30 cellular contexts compared by ENCODE assay signal in the genomic region with DNA sequence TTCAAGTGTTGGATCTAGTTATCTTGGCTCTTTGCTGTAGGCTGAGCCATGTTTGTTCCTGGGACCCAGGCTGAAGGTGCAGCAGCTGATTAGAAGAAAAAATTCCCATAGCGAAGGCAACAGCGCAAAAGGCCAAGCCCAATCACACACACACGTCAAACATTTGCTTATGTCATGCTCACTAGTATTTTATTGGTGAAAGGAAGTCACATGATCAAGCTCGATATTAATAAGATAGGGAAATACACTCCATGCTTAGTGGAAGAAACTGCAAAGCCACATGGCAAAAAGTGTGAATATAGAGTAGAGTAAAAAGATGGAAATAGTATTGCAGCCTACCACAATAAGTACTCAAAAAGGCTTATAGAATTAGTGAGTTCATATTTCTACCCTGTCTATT.
"Had no signal": no experiment of that assay in that cellular context is flagged by ENCODE, and none has a peak within 500 bp of the region (broad histone marks: within the 10 kb centered on the region; RNA-seq: fewer than 3 reads in every experiment).

No MANE protein-coding gene starts in this region.

- H3K9me3 Mint-ChIP-seq: dendritic cell treated with granulocyte-macrophage colony-stimulating factor and Interleukin-4, amounts not matched to agents 40 ng/mL and 50 ng/mL, for 4 days; effector memory CD8-positive, alpha-beta T cell; endodermal cell had no signal

- H3K27me3 ChIP-seq: colonic mucosa, dorsolateral prefrontal cortex, esophagus muscularis mucosa, esophagus squamous epithelium, foreskin keratinocyte, gastrocnemius medialis, gastroesophageal sphincter, heart left ventricle, heart right ventricle, hepatocyte had no signal

- DNase-seq: colonic mucosa; cortex of kidney; dermis blood vessel endothelial cell; dorsolateral prefrontal cortex; effector CD4-positive, alpha-beta T cell; effector CD8-positive, alpha-beta T cell; effector memory CD4-positive, alpha-beta T cell; effector memory CD8-positive, alpha-beta T cell; endodermal cell; erythroblast; esophagus squamous epithelium; foreskin fibroblast; foreskin keratinocyte; foreskin melanocyte; gastrocnemius medialis; glutamatergic neuron; head of caudate nucleus; heart left ventricle; heart right ventricle had no signal

- H3K4me1 ChIP-seq: colonic mucosa, esophagus squamous epithelium, foreskin keratinocyte, gastrocnemius medialis had no signal

- H3K27me3 Mint-ChIP-seq: dendritic cell treated with granulocyte-macrophage colony-stimulating factor and Interleukin-4, amounts not matched to agents 40 ng/mL and 50 ng/mL, for 4 days; effector memory CD8-positive, alpha-beta T cell had no signal

- H3K9me3 ChIP-seq: colonic mucosa, esophagus muscularis mucosa, esophagus squamous epithelium, gastrocnemius medialis, gastroesophageal sphincter, heart left ventricle, heart right ventricle had no signal

- H3K79me2 ChIP-seq: hepatocyte had no signal

- H3K36me3 ChIP-seq: colonic mucosa, esophagus muscularis mucosa, esophagus squamous epithelium, gastrocnemius medialis, gastroesophageal sphincter, heart left ventricle, heart right ventricle had no signal

- H3K4me3 ChIP-seq: colonic mucosa, coronary artery, dorsolateral prefrontal cortex, esophagus muscularis mucosa, esophagus squamous epithelium, gastrocnemius medialis, gastroesophageal sphincter, heart left ventricle, heart right ventricle, hepatocyte had no signal

- H3K27ac ChIP-seq: colonic mucosa, coronary artery, dorsolateral prefrontal cortex, epithelial cell of prostate, esophagus muscularis mucosa, esophagus squamous epithelium, foreskin keratinocyte, gastrocnemius medialis, gastroesophageal sphincter, heart left ventricle, heart right ventricle, hepatocyte had no signal

- ATAC-seq: effector memory CD8-positive, alpha-beta T cell; esophagus mucosa; foreskin keratinocyte; gastrocnemius medialis; gastroesophageal sphincter; heart left ventricle; heart right ventricle had no signal

- H3K4me2 ChIP-seq: hepatocyte had no signal

- H2AFZ ChIP-seq: hepatocyte had no signal

- H3K27ac Mint-ChIP-seq: dendritic cell treated with granulocyte-macrophage colony-stimulating factor and Interleukin-4, amounts not matched to agents 40 ng/mL and 50 ng/mL, for 4 days; effector memory CD8-positive, alpha-beta T cell; endodermal cell had no signal

- FAIRE-seq: colon, endometrium, endothelial cell of umbilical vein, frontal cortex had no signal

- H3K4me3 Mint-ChIP-seq: dendritic cell treated with granulocyte-macrophage colony-stimulating factor and Interleukin-4, amounts not matched to agents 40 ng/mL and 50 ng/mL, for 4 days; effector memory CD8-positive, alpha-beta T cell; endodermal cell had no signal
